ENCODE assay signal across 8 cellular contexts in genomic region chr11:95229199-95230053, GRCh38. TPM values are rescaled to one million over a fixed set of nuclear protein-coding genes. Genes with fewer than 3 reads are reported as not detected.
DNase-seq lines count a peak whose midpoint lies in the region; ATAC-seq and TF ChIP-seq lines count a peak whose summit lies in the region.

No MANE protein-coding gene starts in this region.

- DNase-seq in GM23248 (peak; percentile 52), T follicular helper cell (ENCODE audit: low read depth) (peak; percentile 2), esophagus squamous epithelium (lab: John Stamatoyannopoulos, UW) (no peak), osteoblast (ENCODE audit: insufficient read length, low spot score, missing footprints) (peak; percentile 18), NCI-H2081 (lab: John Stamatoyannopoulos, UW) (no peak)
- no peak for DNase-seq in activated CD8-positive, alpha-beta memory T cell treated with anti-CD3 and anti-CD28 coated beads, Interleukin-2, amount 50 U/mL, for 48 hours

- intact Hi-C loops in esophagus squamous epithelium (cut with DNase I): loop anchor here (10.0 kb wide), 2 partner anchors 75 to 475 kb away; no protein-coding TSS in a partner anchor

- H3K27ac ChIP-seq in 22Rv1 (peak overlapping the region; percentile 74), GM23248 (0 out of 2 replicates have a peak overlapping the region, but pooled peaks have one; percentile 8), esophagus squamous epithelium (peak overlapping the region; percentile 94 to 96 (median 96)), osteoblast (ENCODE audit: low read depth, low read length) (peak overlapping the region; percentile 33)

- peak overlapping the region; percentile 70 for H3K9ac ChIP-seq in GM23248

- H3K4me1 ChIP-seq in GM23248 (ENCODE audit: insufficient read depth): peaks cover 42% of the 10 kb centered on the region
- H3K4me1 ChIP-seq in esophagus squamous epithelium: peaks cover 8 to 75% (median 13%) of the 10 kb centered on the region in 3 donors
- H3K4me1 ChIP-seq in osteoblast (ENCODE audit: insufficient read depth, low read length): peaks cover 30% of the 10 kb centered on the region

- H3F3A ChIP-seq in GM23248 (ENCODE audit: insufficient read depth): peaks cover 35% of the 10 kb centered on the region

- TF ChIP-seq POLR2A in esophagus squamous epithelium (IDR thresholded peaks at IDR 0.05): no peak

- in situ Hi-C loops in GM23248 (cut with MboI): no loop called here

- no peak for TF ChIP-seq CTCF in 22Rv1 (IDR thresholded peaks at IDR 0.05)
- no peak for TF ChIP-seq CTCF in esophagus squamous epithelium (IDR thresholded peaks at IDR 0.05)
- TF ChIP-seq CTCF in osteoblast (IDR thresholded peaks at IDR 0.05; ENCODE audit: extremely low read depth, low read depth, low read length): no peak

- H3K79me2 ChIP-seq in GM23248 (ENCODE audit: insufficient read depth) (peaks cover 56% of the 10 kb centered on the region), osteoblast (ENCODE audit: insufficient read depth, low read length) (no peaks in the 10 kb centered on the region)

- H3K9me3 ChIP-seq in GM23248 (ENCODE audit: low read depth): no peaks in the 10 kb centered on the region
- H3K9me3 ChIP-seq in esophagus squamous epithelium: no peaks in the 10 kb centered on the region
- H3K9me3 ChIP-seq in osteoblast (ENCODE audit: low read depth, low read length): no peaks in the 10 kb centered on the region

- H3K4me2 ChIP-seq in GM23248 (ENCODE audit: unreplicated experiment): peak overlapping the region; percentile 99
- peak overlapping the region; percentile 94 for H3K4me2 ChIP-seq in osteoblast (ENCODE audit: insufficient read depth, low read length)

- H3K9me2 ChIP-seq in GM23248 (ENCODE audit: insufficient read depth): no peaks in the 10 kb centered on the region

- peak overlapping the region; percentile 89 for H2AFZ ChIP-seq in GM23248
- peak overlapping the region; percentile 85 for H2AFZ ChIP-seq in osteoblast (ENCODE audit: low read length)

- H3K36me3 ChIP-seq in GM23248 (ENCODE audit: low read depth) (no peaks in the 10 kb centered on the region), esophagus squamous epithelium (no peaks in the 10 kb centered on the region), osteoblast (ENCODE audit: insufficient read depth, low read length) (no peaks in the 10 kb centered on the region)

- no peak for ATAC-seq in HG02571 (IDR thresholded peaks at IDR 0.05; ENCODE audit: unreplicated experiment)

- 1 to 2% methylated on average over 12 of the region's 12 CpGs for WGBS in GM23248 (ENCODE audit: low coverage in 1 of 2, low lambda C conversion rate in 2 of 2, missing lambda C conversion rate in 2 of 2), 2 experiments
- 0 to 1% methylated on average over 12 of the region's 12 CpGs for WGBS in esophagus squamous epithelium, 2 donors

- H4K20me1 ChIP-seq in GM23248 (ENCODE audit: insufficient read depth): no peaks in the 10 kb centered on the region
- H4K20me1 ChIP-seq in osteoblast (ENCODE audit: insufficient read depth, low read length): no peaks in the 10 kb centered on the region

- H3K27me3 ChIP-seq in GM23248 (replicated peaks; ENCODE audit: insufficient read depth) (no peaks in the 10 kb centered on the region), esophagus squamous epithelium (no peaks in the 10 kb centered on the region), osteoblast (ENCODE audit: insufficient read depth, low read length) (no peaks in the 10 kb centered on the region)

- H3K4me3 ChIP-seq in GM23248: peak overlapping the region; percentile 97
- H3K4me3 ChIP-seq in esophagus squamous epithelium: peak overlapping the region; percentile 87 to 97 (median 92)
- peak overlapping the region; percentile 81 for H3K4me3 ChIP-seq in osteoblast (ENCODE audit: insufficient read depth, low read length)

RNA-seq across cellular contexts. Expression of gene SESN3, which starts 1.6 kb away (rescaled TPM):
- 19.2 TPM in 2 replicates for total RNA-seq in GM23248 (2014; rRNA removed; shearing (Covaris generic))
- 2.8 and 2.9 TPM in 2 replicates for polyA plus RNA-seq in GM23248 (2016; fragmentation: Nextera tagmentation; extraction: Ambion mirVana)
- total RNA-seq in esophagus squamous epithelium (10 to 100 TPM; 11.3 to 33.7 (median 22.1) TPM), osteoblast (24.6 and 33.3 TPM in 2 replicates)

Comparison
In these comparisons a context has a peak if more than half of its experiments do, and no peak if none do; other contexts are left out.
1. H3K27ac ChIP-seq: peak in every context shown above with its lines; median percentile 96 in esophagus squamous epithelium; 74 in 22Rv1; 33 in osteoblast; 8 in GM23248.
2. DNase-seq: peak in GM23248 (single experiment), T follicular helper cell (single experiment) and osteoblast (single experiment); none in esophagus squamous epithelium (single experiment), NCI-H2081 (0 of 2) and activated CD8-positive, alpha-beta memory T cell treated with anti-CD3 and anti-CD28 coated beads, Interleukin-2, amount 50 U/mL, for 48 hours (single experiment).
3. Peak in every context shown above with its lines, with median percentiles within 50 percentile points of each other: H3K4me3 ChIP-seq.